ENCODE assay signal across 8 cellular contexts in genomic region chr5:75337366-75338021, GRCh38. TPM values are rescaled to one million over a fixed set of nuclear protein-coding genes. Genes with fewer than 3 reads are reported as not detected.
DNase-seq lines count a peak whose midpoint lies in the region; ATAC-seq and TF ChIP-seq lines count a peak whose summit lies in the region.

No MANE protein-coding gene starts in this region.

- H3K9me3 Mint-ChIP-seq in activated CD4-positive, alpha-beta memory T cell treated with anti-CD3 and anti-CD28 coated beads, Interleukin-2, amount 10 ng/mL, durations not matched to agents 7 days and 5 days, result no peaks in the 10 kb centered on the region

- peaks cover 38% of the 10 kb centered on the region for H3K4me1 Mint-ChIP-seq in activated CD4-positive, alpha-beta memory T cell treated with anti-CD3 and anti-CD28 coated beads, Interleukin-2, amount 10 ng/mL, durations not matched to agents 7 days and 5 days

- H3K9me3 ChIP-seq in uterus, result no peaks in the 10 kb centered on the region

- H3K4me3 ChIP-seq in uterus, result peak overlapping the region; percentile 71 to 100

- no peaks in the 10 kb centered on the region for H3K27me3 Mint-ChIP-seq in activated CD4-positive, alpha-beta memory T cell treated with anti-CD3 and anti-CD28 coated beads, Interleukin-2, amount 10 ng/mL, durations not matched to agents 7 days and 5 days

- ATAC-seq in HG03460 (IDR thresholded peaks at IDR 0.05; ENCODE audit: unreplicated experiment), result peak; percentile 8
- ATAC-seq in GM21529 (IDR thresholded peaks at IDR 0.05; ENCODE audit: unreplicated experiment), result no peak

- peaks cover 0 to 7% of the 10 kb centered on the region in 2 donors for H3K4me1 ChIP-seq in uterus

- intact Hi-C loops in uterus (cut with DNase I; ENCODE audit: low total_unique reads), result loop anchor here (5.0 kb wide), 1 partner anchor 650 kb away; the partner anchor contains the start of gene HEXB

- no peak for TF ChIP-seq POLR2A in uterus (IDR thresholded peaks at IDR 0.05)

- peaks cover 29% of the 10 kb centered on the region for H3K36me3 Mint-ChIP-seq in activated CD4-positive, alpha-beta memory T cell treated with anti-CD3 and anti-CD28 coated beads, Interleukin-2, amount 10 ng/mL, durations not matched to agents 7 days and 5 days (ENCODE audit: low read depth)

- H3K27ac ChIP-seq in uterus, result peak overlapping the region; percentile 85 to 93

- POLR2A ChIA-PET in activated CD4-positive, alpha-beta memory T cell treated with anti-CD3 and anti-CD28 coated beads, Interleukin-2, amount 10 ng/mL, durations not matched to agents 7 days and 5 days (lab: Charles Lee), result interaction anchor here (0.5 to 2.0 kb wide), 16 partner anchors 13 to 1586 kb away, joined by 3 to 31 read pairs (median 4); partner anchors contain the start of genes ANKRD31, CERT1, GFM2 and NSA2

- no peak for TF ChIP-seq CTCF in uterus (IDR thresholded peaks at IDR 0.05)

- H3K27me3 ChIP-seq in uterus, result no peaks in the 10 kb centered on the region

- H3K36me3 ChIP-seq in uterus, result no peaks in the 10 kb centered on the region

- CTCF ChIA-PET in activated CD4-positive, alpha-beta memory T cell treated with anti-CD3 and anti-CD28 coated beads, Interleukin-2, amount 10 ng/mL, durations not matched to agents 7 days and 5 days (lab: Charles Lee), result interaction anchor here (0.7 to 2.5 kb wide), 10 partner anchors 9 to 380 kb away, joined by 3 to 35 read pairs (median 4); partner anchors contain the start of genes ANKRD31 and POC5

- no peak overlapping the region for H3K4me3 Mint-ChIP-seq in activated CD4-positive, alpha-beta memory T cell treated with anti-CD3 and anti-CD28 coated beads, Interleukin-2, amount 10 ng/mL, durations not matched to agents 7 days and 5 days

- H3K27ac Mint-ChIP-seq in activated CD4-positive, alpha-beta memory T cell treated with anti-CD3 and anti-CD28 coated beads, Interleukin-2, amount 10 ng/mL, durations not matched to agents 7 days and 5 days, result no peak overlapping the region

- peak; percentile 50 for DNase-seq in NCI-H2227 (lab: John Stamatoyannopoulos, UW; ENCODE audit: unreplicated experiment)
- DNase-seq in NCI-H2227 treated with DMSO at 0.1 percent for 48 hours (lab: John Stamatoyannopoulos, UW), result no peak
- DNase-seq in activated CD4-positive, alpha-beta memory T cell treated with anti-CD3 and anti-CD28 coated beads, Interleukin-2, amount 10 ng/mL, durations not matched to agents 7 days and 5 days, result peak; percentile 51
- peak; percentile 9 for DNase-seq in fibroblast of peridontal ligament (ENCODE audit: extremely low read depth)
- DNase-seq in occipital lobe (lab: John Stamatoyannopoulos, UW), result peak; percentile 17
- DNase-seq in uterus, result peak; percentile 28 to 34

RNA-seq across cellular contexts. Expression of gene HMGCR, which starts 0.5 kb away (rescaled TPM):
- 10 to 100 TPM; 86.7 to 94.5 TPM for total RNA-seq in activated CD4-positive, alpha-beta memory T cell treated with anti-CD3 and anti-CD28 coated beads, Interleukin-2, amount 10 ng/mL, durations not matched to agents 7 days and 5 days
- total RNA-seq in occipital lobe, result 400 TPM
- total RNA-seq in uterus, result 100 to 1,000 TPM in 1 of 4 donors, 10 to 100 TPM in 1, 1 to 10 TPM in 2; 3.3 to 132 (median 14.1) TPM
